29 cellular contexts compared by ENCODE assay signal in genomic region chr18:57122906-57123510, GRCh38. TPM values are rescaled to one million over a fixed set of nuclear protein-coding genes. Genes with fewer than 3 reads are reported as not detected.
DNase-seq lines count a peak whose midpoint lies in the region; ATAC-seq lines count a peak whose summit lies in the region.
"Had no signal": no experiment of that assay in that cellular context is flagged by ENCODE, and none has a peak within 500 bp of the region (broad histone marks: within the 10 kb centered on the region; RNA-seq: fewer than 3 reads in every experiment).

No MANE protein-coding gene starts in this region.

- H3K27me3 ChIP-seq in mesendoderm (ENCODE audit: insufficient read depth, low read length, poor library complexity): no peaks in the 10 kb centered on the region
- H3K27me3 ChIP-seq: colonic mucosa, testis had no signal

- ATAC-seq in GM18520 (IDR thresholded peaks at IDR 0.05; ENCODE audit: unreplicated experiment) (no peak), HG03457 (IDR thresholded peaks at IDR 0.05; ENCODE audit: unreplicated experiment) (no peak), GM21717 (IDR thresholded peaks at IDR 0.05; ENCODE audit: unreplicated experiment) (no peak)
- ATAC-seq: activated CD8-positive, alpha-beta memory T cell treated with anti-CD3 and anti-CD28 coated beads, Interleukin-2, amount 10 ng/mL, durations not matched to agents 7 days and 5 days; activated naive CD8-positive, alpha-beta T cell treated with anti-CD3 and anti-CD28 coated beads, Interleukin-2, amount 50 U/mL, for 24 hours; lower lobe of right lung; naive thymus-derived CD8-positive, alpha-beta T cell; right cardiac atrium; stimulated activated naive CD8-positive, alpha-beta T cell treated with anti-CD3 and anti-CD28 coated beads, Interleukin-15, Interleukin-2, amounts not matched to agents 100 U/mL and 50 U/mL, for 24 hours had no signal

- no peak overlapping the region for H2BK120ac ChIP-seq in mesendoderm (ENCODE audit: low read depth, low read length)

- H3K36me3 ChIP-seq in mesendoderm (ENCODE audit: control insufficient read depth, insufficient read depth, low read length): no peaks in the 10 kb centered on the region
- H3K36me3 ChIP-seq: colonic mucosa, lower lobe of right lung had no signal

- DNase-seq in NCI-H1694 treated with DMSO at 0.1 percent for 48 hours (lab: John Stamatoyannopoulos, UW) (peak; percentile 28), NCI-H1694 (lab: John Stamatoyannopoulos, UW) (no peak), NCI-H2107 (lab: John Stamatoyannopoulos, UW) (peak; percentile 60), ecto neural progenitor cell (ENCODE audit: low spot score) (peak; percentile 31), mesendoderm (peak; percentile 29)
- DNase-seq: activated B cell treated with CpG ODN at 0.5 μM for 24 hours; activated CD4-positive, alpha-beta T cell treated with anti-CD3 and anti-CD28 coated beads, Interleukin-2, amount 10 ng/mL, durations not matched to agents 7 days and 5 days; activated CD8-positive, alpha-beta memory T cell treated with anti-CD3 and anti-CD28 coated beads, Interleukin-2, amount 10 ng/mL, durations not matched to agents 7 days and 5 days; activated naive CD8-positive, alpha-beta T cell treated with anti-CD3 and anti-CD28 coated beads, Interleukin-2, amount 50 U/mL, for 24 hours; activated T-cell treated with anti-CD3 and anti-CD28 coated beads, Interleukin-2, amount 50 U/mL, for 48 hours; colonic mucosa; effector memory CD4-positive, alpha-beta T cell; erythroblast; lower lobe of right lung; naive thymus-derived CD8-positive, alpha-beta T cell; NCI-H1930; NCI-H446 treated with DMSO at 0.1 percent for 48 hours; NK-92 treated with Interleukin-12 subunit alpha and Interleukin-12 subunit beta, amount 100 ng/mL, for 24 hours; PC-9; right cardiac atrium; stimulated activated CD4-positive, alpha-beta T cell treated with anti-CD3 and anti-CD28 coated beads, Interleukin-1b, Interleukin-23, amount 100 ng/mL, for 48 hours; stimulated activated naive CD8-positive, alpha-beta T cell treated with anti-CD3 and anti-CD28 coated beads, Interleukin-15, Interleukin-2, amounts not matched to agents 100 U/mL and 50 U/mL, for 24 hours; T-helper 1 cell; testis had no signal

- no peak overlapping the region for H3K27ac ChIP-seq in mesendoderm (ENCODE audit: low read depth, low read length)
- H3K27ac ChIP-seq: colonic mucosa, lower lobe of right lung, PC-9, SK-N-MC, testis had no signal

- no peak overlapping the region for H4K8ac ChIP-seq in mesendoderm (ENCODE audit: low read depth, low read length)

- H3K79me2 ChIP-seq in mesendoderm (ENCODE audit: control insufficient read depth, insufficient read depth, low read length): no peaks in the 10 kb centered on the region

- H3K4me3 ChIP-seq in mesendoderm (ENCODE audit: low read length): no peak overlapping the region
- H3K4me3 ChIP-seq: colonic mucosa, lower lobe of right lung, PC-9, SK-N-MC, testis had no signal

- H3K4ac ChIP-seq in mesendoderm (ENCODE audit: low read depth, low read length): no peak overlapping the region

- no peak overlapping the region for H2AK5ac ChIP-seq in mesendoderm (ENCODE audit: low read length)

- H3K4me2 ChIP-seq in mesendoderm (ENCODE audit: low read length): no peak overlapping the region
- H3K4me2 ChIP-seq: PC-9 had no signal

- H3K9ac ChIP-seq in mesendoderm (ENCODE audit: low read length): no peak overlapping the region

- H3K18ac ChIP-seq in mesendoderm (ENCODE audit: low read length): no peak overlapping the region

- no CpG with 5 or more reads among the region's 6 CpGs for WGBS in mesendoderm (ENCODE audit: extremely low coverage, insufficient coverage, low lambda C conversion rate)

- no peak overlapping the region for H4K5ac ChIP-seq in mesendoderm (ENCODE audit: low read length)

- no peaks in the 10 kb centered on the region for H3K79me1 ChIP-seq in mesendoderm (ENCODE audit: low read length)

- H3K23ac ChIP-seq in mesendoderm (ENCODE audit: low read length): no peak overlapping the region

- no peak overlapping the region for H3K56ac ChIP-seq in mesendoderm (ENCODE audit: low read length)

- no peak overlapping the region for H2BK15ac ChIP-seq in mesendoderm (replicated peaks; ENCODE audit: low read depth)

- H2BK5ac ChIP-seq in mesendoderm (ENCODE audit: low read length): no peak overlapping the region

- H3K4me1 ChIP-seq in mesendoderm (ENCODE audit: control insufficient read depth, low read depth, low read length): no peaks in the 10 kb centered on the region
- H3K4me1 ChIP-seq: colonic mucosa, lower lobe of right lung, testis had no signal

RNA-seq across cellular contexts. Expression of gene BOD1L2, which starts 23.9 kb away (rescaled TPM):
- polyA plus RNA-seq in mesendoderm (2013, experiment 1 of 2): not detected
- not detected for polyA plus RNA-seq in mesendoderm (2013, experiment 2 of 2)
- polyA plus RNA-seq: IgD-negative memory B cell; naive thymus-derived CD8-positive, alpha-beta T cell; right cardiac atrium had no signal
